1 cellular context compared by ENCODE assay signal in the genomic region with DNA sequence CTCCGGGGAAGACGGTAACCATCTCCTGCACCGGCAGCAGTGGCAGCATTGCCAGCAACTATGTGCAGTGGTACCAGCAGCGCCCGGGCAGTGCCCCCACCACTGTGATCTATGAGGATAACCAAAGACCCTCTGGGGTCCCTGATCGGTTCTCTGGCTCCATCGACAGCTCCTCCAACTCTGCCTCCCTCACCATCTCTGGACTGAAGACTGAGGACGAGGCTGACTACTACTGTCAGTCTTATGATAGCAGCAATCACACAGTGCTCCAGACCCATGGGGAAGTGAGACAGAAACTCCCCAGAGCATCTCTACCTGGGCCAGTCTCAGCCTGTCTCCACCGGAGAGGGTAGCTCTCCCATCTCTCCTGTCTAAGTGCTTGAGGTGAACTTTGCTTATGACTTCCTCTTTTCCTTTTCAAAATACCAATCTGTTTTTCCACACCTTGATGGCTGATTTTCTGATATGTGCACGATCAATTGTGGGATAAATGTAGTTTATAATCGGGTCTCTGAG.
A peak's percentile ranks its signal among the peaks of the same experiment; 100 is the strongest.
TF ChIP-seq lines count a peak whose summit lies in the region.

No MANE protein-coding gene starts in this region.

TF ChIP-seq in GM12878, 131 proteins besides CTCF, POLR2A, EP300 and RAD21 (continued from another document):
- TF ChIP-seq, protein P1, sequence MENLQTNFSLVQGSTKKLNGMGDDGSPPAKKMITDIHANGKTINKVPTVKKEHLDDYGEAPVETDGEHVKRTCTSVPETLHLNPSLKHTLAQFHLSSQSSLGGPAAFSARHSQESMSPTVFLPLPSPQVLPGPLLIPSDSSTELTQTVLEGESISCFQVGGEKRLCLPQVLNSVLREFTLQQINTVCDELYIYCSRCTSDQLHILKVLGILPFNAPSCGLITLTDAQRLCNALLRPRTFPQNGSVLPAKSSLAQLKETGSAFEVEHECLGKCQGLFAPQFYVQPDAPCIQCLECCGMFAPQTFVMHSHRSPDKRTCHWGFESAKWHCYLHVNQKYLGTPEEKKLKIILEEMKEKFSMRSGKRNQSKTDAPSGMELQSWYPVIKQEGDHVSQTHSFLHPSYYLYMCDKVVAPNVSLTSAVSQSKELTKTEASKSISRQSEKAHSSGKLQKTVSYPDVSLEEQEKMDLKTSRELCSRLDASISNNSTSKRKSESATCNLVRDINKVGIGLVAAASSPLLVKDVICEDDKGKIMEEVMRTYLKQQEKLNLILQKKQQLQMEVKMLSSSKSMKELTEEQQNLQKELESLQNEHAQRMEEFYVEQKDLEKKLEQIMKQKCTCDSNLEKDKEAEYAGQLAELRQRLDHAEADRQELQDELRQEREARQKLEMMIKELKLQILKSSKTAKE (IDR thresholded peaks at IDR 0.05; ENCODE audit: low read depth, poor library complexity, severe bottlenecking) = no peak
- TF ChIP-seq NFYA (IDR thresholded peaks at IDR 0.05; ENCODE audit: borderline replicate concordance, low read depth, low read length) (no peak), BRCA1 (IDR thresholded peaks at IDR 0.05; ENCODE audit: low read depth, low read length) (no peak), CHD4 (IDR thresholded peaks at IDR 0.05) (no peak), KAT2A (conservative IDR thresholded peaks at IDR 0.05; ENCODE audit: control insufficient read depth, low read depth, low read length) (no peak), MTA2 (IDR thresholded peaks at IDR 0.05; ENCODE audit: low read depth) (no peak), SPI1 (IDR thresholded peaks at IDR 0.05; ENCODE audit: borderline replicate concordance, insufficient read depth, low read depth, low read length) (peak; percentile 84), HDAC6 (IDR thresholded peaks at IDR 0.05; ENCODE audit: unreplicated experiment) (no peak)
